ENCODE assay signal across 8 cellular contexts in the genomic region with DNA sequence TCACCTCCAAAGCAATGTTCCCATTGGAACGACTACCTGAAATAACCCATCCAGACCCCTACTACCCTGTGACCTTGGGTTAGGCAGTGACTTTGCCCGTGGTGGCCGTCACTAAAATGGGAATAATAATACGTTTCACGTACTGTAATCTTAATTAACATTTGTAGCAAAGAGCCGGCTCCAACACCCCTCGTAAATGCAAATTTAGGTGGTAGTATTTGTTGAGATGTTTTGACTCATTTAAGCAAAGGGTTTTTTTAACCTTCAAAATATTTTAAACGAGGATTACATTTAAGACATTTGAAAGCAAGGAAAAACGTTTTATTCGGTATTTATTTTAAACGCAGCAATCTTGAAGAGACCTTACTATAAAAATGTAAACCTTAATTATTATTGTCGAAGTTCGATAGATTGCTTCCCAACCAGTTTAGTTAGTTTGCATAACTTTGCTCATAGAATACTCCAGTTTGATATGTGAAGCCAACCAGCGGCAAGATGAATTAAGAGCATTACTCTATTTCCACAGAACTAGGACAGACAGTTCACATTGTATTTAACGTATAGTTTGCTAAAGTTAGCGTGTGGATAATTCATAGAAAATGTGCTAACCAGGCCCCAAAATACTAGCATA. TPM values are rescaled to one million over a fixed set of nuclear protein-coding genes. Genes with fewer than 3 reads are reported as not detected.
A peak's percentile ranks its signal among the peaks of the same experiment; 100 is the strongest.
DNase-seq lines count a peak whose midpoint lies in the region; ATAC-seq and TF ChIP-seq lines count a peak whose summit lies in the region.

No MANE protein-coding gene starts in this region.

- H3K4me1 ChIP-seq in KMS-11 (ENCODE audit: low read depth, poor library complexity, severe bottlenecking) (peaks cover 22% of the 10 kb centered on the region), mammary epithelial cell (ENCODE audit: insufficient read depth, low read length) (peaks cover 9% of the 10 kb centered on the region), mesodermal cell (ENCODE audit: control insufficient read depth, insufficient read depth, low read length, poor library complexity, severe bottlenecking) (peaks cover 7% of the 10 kb centered on the region), uterus (peaks cover 0 to 19% of the 10 kb centered on the region in 2 donors)

- H3K36me3 ChIP-seq in KMS-11 (ENCODE audit: insufficient read depth): no peaks in the 10 kb centered on the region
- no peaks in the 10 kb centered on the region for H3K36me3 ChIP-seq in mammary epithelial cell (ENCODE audit: insufficient read depth, low read length)
- H3K36me3 ChIP-seq in mesodermal cell (ENCODE audit: control insufficient read depth, insufficient read depth, low read length): peaks cover 4% of the 10 kb centered on the region
- H3K36me3 ChIP-seq in uterus: no peaks in the 10 kb centered on the region

- H3K9ac ChIP-seq in KMS-11: peak overlapping the region; percentile 99
- peak overlapping the region; percentile 85 for H3K9ac ChIP-seq in mammary epithelial cell (ENCODE audit: insufficient read depth, low read length)

- dilution Hi-C loops in mammary epithelial cell (cut with HindIII; ENCODE audit: low sequenced_read_pairs): no loop called here

- no peak for ATAC-seq in HG03045 (IDR thresholded peaks at IDR 0.05; ENCODE audit: unreplicated experiment)

- CTCF ChIA-PET in mammary epithelial cell (lab: Charles Lee; ENCODE audit: low non-redundant PET): interaction anchor here (0.6 to 1.3 kb wide), 7 partner anchors 9 to 1223 kb away, joined by 3 to 10 read pairs (median 4); no protein-coding TSS in a partner anchor

- H3K27ac ChIP-seq in KMS-11: peak overlapping the region; percentile 99
- H3K27ac ChIP-seq in mammary epithelial cell (ENCODE audit: insufficient read depth, low read depth, low read length): peak overlapping the region; percentile 90
- H3K27ac ChIP-seq in mesodermal cell (ENCODE audit: low read depth, low read length, severe bottlenecking): peak overlapping the region; percentile 93
- H3K27ac ChIP-seq in uterus: peak overlapping the region; percentile 99 to 100

- H3K4me2 ChIP-seq in KMS-11: peak overlapping the region; percentile 95
- H3K4me2 ChIP-seq in mammary epithelial cell (ENCODE audit: insufficient read depth, low read depth, low read length): peak overlapping the region; percentile 97

- 2% methylated on average over 16 of the region's 16 CpGs for WGBS in mammary epithelial cell (ENCODE audit: low coverage, missing lambda C conversion rate)
- 0% methylated on average over 1 of the region's 16 CpGs; no CpG with 5 or more reads in 1 of the 2 experiments for WGBS in mesodermal cell (ENCODE audit: insufficient coverage in 2 of 2), 2 experiments

- peak overlapping the region; percentile 54 for H2AFZ ChIP-seq in KMS-11 (ENCODE audit: low read depth)
- peak overlapping the region; percentile 97 for H2AFZ ChIP-seq in mammary epithelial cell (ENCODE audit: low read depth, low read length)

- in situ Hi-C loops in mammary epithelial cell (cut with MboI; ENCODE audit: low sequenced_read_pairs in 2 of 2): loop anchor here in 1 of 2 donors (10.0 to 25.0 kb wide), 2 partner anchors 183 to 516 kb away; a partner anchor contains a TSS

- no peak for TF ChIP-seq CTCF in GM10266 (IDR thresholded peaks at IDR 0.05; ENCODE audit: control insufficient read depth, insufficient read depth, low read depth, missing control alignments)
- no peak for TF ChIP-seq CTCF in KMS-11 (conservative IDR thresholded peaks at IDR 0.05; ENCODE audit: low read depth, low read length)
- no peak for TF ChIP-seq CTCF in mammary epithelial cell (conservative IDR thresholded peaks at IDR 0.05 in 1 of 2, IDR thresholded peaks at IDR 0.05 in 1 of 2; ENCODE audit: extremely low read depth in 1 of 2, insufficient read depth in 1 of 2, low read depth in 1 of 2, low read length in 2 of 2)
- peak in 1 of 4 experiments; percentile 4 for TF ChIP-seq CTCF in uterus (IDR thresholded peaks at IDR 0.05)

- H3K4me3 ChIP-seq in KMS-11 (IDR thresholded peaks at IDR 0.05; ENCODE audit: insufficient read depth, low read depth, low read length) (no peak overlapping the region), mammary epithelial cell (replicated peaks in 1 of 3; ENCODE audit: insufficient read depth in 1 of 3, low read depth in 2 of 3, low read length in 3 of 3) (peak overlapping the region; percentile 77 to 99 (median 86)), mesodermal cell (ENCODE audit: extremely low read depth, insufficient read depth, low read length, poor library complexity, severe bottlenecking) (peak overlapping the region; percentile 93), uterus (peak overlapping the region; percentile 83 to 93)

- H3K9me3 ChIP-seq in mammary epithelial cell (replicated peaks; ENCODE audit: insufficient read depth, low read length) (no peaks in the 10 kb centered on the region), mesodermal cell (ENCODE audit: control insufficient read depth, low read length) (no peaks in the 10 kb centered on the region), uterus (no peaks in the 10 kb centered on the region)

- TSS peak; percentile 47 for BruUV-seq in mammary epithelial cell (replicated peaks; lab: Mats Ljungman, UMichigan)

- H3K27me3 ChIP-seq in KMS-11 (ENCODE audit: insufficient read depth, low read depth) (no peaks in the 10 kb centered on the region), mammary epithelial cell (ENCODE audit: insufficient read depth, low read length) (no peaks in the 10 kb centered on the region), uterus (no peaks in the 10 kb centered on the region)

- no peak for TF ChIP-seq POLR2A in uterus (IDR thresholded peaks at IDR 0.05)

- H3K79me2 ChIP-seq in KMS-11 (ENCODE audit: insufficient read depth, low read depth): peaks cover 81% of the 10 kb centered on the region
- peaks cover 72% of the 10 kb centered on the region for H3K79me2 ChIP-seq in mammary epithelial cell (ENCODE audit: insufficient read depth, low read length)

- peak; percentile 22 for DNase-seq in GM10266 (ENCODE audit: extremely low spot score)
- DNase-seq in mammary epithelial cell: no peak
- DNase-seq in uterus: no peak
- DNase-seq in activated CD4-positive, CD25-positive, alpha-beta regulatory T cell (lab: John Stamatoyannopoulos, UW): no peak
- no peak for DNase-seq in NCI-H1048 (lab: John Stamatoyannopoulos, UW)

- H4K20me1 ChIP-seq in KMS-11 (ENCODE audit: insufficient read depth) (peaks cover 6% of the 10 kb centered on the region; the same call in 1 of the 2 replicates), mammary epithelial cell (ENCODE audit: insufficient read depth, low read length) (no peaks in the 10 kb centered on the region)

- intact Hi-C loops in mammary epithelial cell (cut with micrococcal nuclease) (loop anchor here (1.0 to 5.0 kb wide), 8 partner anchors 17 to 597 kb away; a partner anchor contains a TSS), uterus (cut with DNase I; ENCODE audit: low total_unique reads) (no loop called here)

RNA-seq across cellular contexts. Expression of a gene that starts 1.4 kb away (rescaled TPM):
- 10 to 100 TPM; 22.2 to 24.3 TPM for total RNA-seq in mammary epithelial cell
- polyA plus RNA-seq in mammary epithelial cell: 13.8 TPM
- polyA minus RNA-seq in mammary epithelial cell: 15.7 TPM
- polyA plus RNA-seq in mesodermal cell (2013, experiment 1 of 2): 26.1 TPM
- 25.9 TPM for polyA plus RNA-seq in mesodermal cell (2013, experiment 2 of 2)
- total RNA-seq in uterus: 100 to 1,000 TPM in 1 of 4 donors, 10 to 100 TPM in 3; 24.3 to 112 (median 56.8) TPM
